Comparison of ENCODE assay signal across 8 cellular contexts in the genomic region with DNA sequence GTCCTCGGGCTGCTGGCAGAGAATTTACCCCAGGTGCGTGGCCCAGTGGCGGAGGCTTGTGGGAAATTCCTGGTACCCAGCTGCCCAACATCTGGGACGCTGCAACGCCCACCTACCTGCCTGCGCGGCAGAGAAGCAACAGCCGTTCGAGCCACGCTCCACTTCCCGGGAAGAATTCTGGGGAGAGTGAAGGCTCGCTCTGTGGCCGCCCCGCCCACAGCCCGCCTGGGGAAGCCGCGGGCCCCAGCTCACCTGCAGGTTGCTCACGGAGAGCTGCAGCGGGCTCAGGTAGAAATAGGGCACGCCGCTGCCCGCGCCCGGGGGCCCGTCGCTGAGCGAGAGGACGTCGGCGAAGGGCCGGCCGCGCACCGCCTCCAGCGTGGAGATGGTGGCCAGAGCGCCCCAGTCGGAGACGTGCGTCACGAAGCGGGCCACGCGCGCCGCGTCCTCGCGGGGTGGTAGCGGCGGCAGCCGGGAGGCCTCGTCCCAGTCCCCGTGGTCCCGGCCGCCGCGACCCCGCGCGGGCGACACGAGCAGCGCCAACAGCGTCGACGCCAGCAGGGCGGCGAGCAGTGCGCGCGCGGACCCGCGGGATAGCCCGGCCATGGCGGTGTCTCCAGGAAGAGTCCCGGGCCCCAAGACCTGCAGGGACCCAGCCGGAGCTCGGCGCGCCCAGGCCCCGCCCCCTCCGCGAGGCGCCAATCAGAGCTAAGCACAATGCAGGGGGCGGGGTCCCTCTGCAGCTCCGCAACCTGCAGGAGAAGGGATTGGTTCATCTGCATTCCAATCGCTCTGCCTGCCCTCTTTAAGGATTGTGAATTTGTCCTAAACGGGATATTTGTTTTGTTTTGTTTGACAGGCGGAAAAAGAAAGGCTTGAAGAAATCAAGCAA. TPM values are rescaled to one million over a fixed set of nuclear protein-coding genes. Genes with fewer than 3 reads are reported as not detected.
DNase-seq lines count a peak whose midpoint lies in the region; ATAC-seq, FAIRE-seq and TF ChIP-seq lines count a peak whose summit lies in the region.

A gene (minus strand): TSS at position 627 of the 892 bp plus-strand sequence.

- 0 to 1% (median 1%) methylated on average over 62 to 90 of the region's 90 CpGs for WGBS in adipose tissue, 3 donors

- H3K27ac ChIP-seq in adipose tissue (ENCODE audit: low read depth, low read length): no peak within 1 kb of the TSS

- no peak for TF ChIP-seq CTCF in type B pancreatic cell (conservative IDR thresholded peaks at IDR 0.05)

- H3K36me3 Mint-ChIP-seq in T-cell: no peaks in the 10 kb centered on the region
- no peaks in the 10 kb centered on the region for H3K36me3 Mint-ChIP-seq in type B pancreatic cell

- peaks cover 40 to 44% (median 44%) of the 10 kb centered on the region in 3 donors for H3K4me1 Mint-ChIP-seq in T-cell
- peaks cover 25% of the 10 kb centered on the region for H3K4me1 Mint-ChIP-seq in type B pancreatic cell (ENCODE audit: unreplicated experiment)

- H3K9me3 Mint-ChIP-seq in T-cell (no peaks in the 10 kb centered on the region), type B pancreatic cell (no peaks in the 10 kb centered on the region)

- H3K4me3 Mint-ChIP-seq in T-cell (peak within 1 kb of the TSS; percentile 86 to 90 (median 86)), type B pancreatic cell (peak within 1 kb of the TSS; percentile 89)

- no peaks in the 10 kb centered on the region for H3K27me3 Mint-ChIP-seq in T-cell
- H3K27me3 Mint-ChIP-seq in type B pancreatic cell: no peaks in the 10 kb centered on the region

- peak; percentile 96 for FAIRE-seq in GM12891 (lab: Jason Lieb, UNC)

- CTCF ChIA-PET in T-cell (lab: Charles Lee): interaction anchor here (0.6 to 2.6 kb wide), 21 partner anchors 9 to 643 kb away, joined by 3 to 18 read pairs (median 4); a partner anchor contains a TSS

- ATAC-seq in HG02840 (IDR thresholded peaks at IDR 0.05; ENCODE audit: low FRiP score, unreplicated experiment): peak; percentile 97
- peak; percentile 98 to 99 (median 98) for ATAC-seq in T-cell (replicated peaks in 1 of 4)

- POLR2A ChIA-PET in T-cell (lab: Charles Lee): interaction anchor here (0.6 to 1.9 kb wide), 13 partner anchors 9 to 1756 kb away, joined by 3 to 11 read pairs (median 3); no protein-coding TSS in a partner anchor

- H3K27ac Mint-ChIP-seq in T-cell: peak within 1 kb of the TSS; percentile 75 to 86
- H3K27ac Mint-ChIP-seq in type B pancreatic cell: peak within 1 kb of the TSS; percentile 82

- intact Hi-C loops in cardiac septum (cut with DNase I): no loop called here

- DNase-seq in GM12891 (ENCODE audit: insufficient read length, low spot score): peak; percentile 91
- DNase-seq in NCI-H1436 treated with DMSO at 0.1 percent for 48 hours (lab: John Stamatoyannopoulos, UW): peak; percentile 69
- DNase-seq in T-cell: peak; percentile 74 to 91 (median 84)
- peak; percentile 97 for DNase-seq in cardiac septum (ENCODE audit: low spot score)
- DNase-seq in pons (ENCODE audit: low spot score): peak; percentile 92
- peak; percentile 95 for DNase-seq in type B pancreatic cell (ENCODE audit: extremely low spot score, unreplicated experiment)

- peak; percentile 63; the same call in 1 of the 2 replicates for TF ChIP-seq POLR2A in GM12891 (IDR thresholded peaks at IDR 0.05; ENCODE audit: low read depth, low read length)

TF ChIP-seq in GM12891, 5 proteins besides CTCF, POLR2A, EP300 and RAD21:
- TF ChIP-seq POU2F2 (IDR thresholded peaks at IDR 0.05; ENCODE audit: low read depth, low read length): no peak
- TF ChIP-seq POLR2AphosphoS5 (IDR thresholded peaks at IDR 0.05; ENCODE audit: low read depth, low read length): peak; percentile 43; the same call in 1 of the 2 replicates
- peak; percentile 65 for TF ChIP-seq TAF1 (IDR thresholded peaks at IDR 0.05; ENCODE audit: low read depth, low read length)
- no peak for TF ChIP-seq PAX5 (IDR thresholded peaks at IDR 0.05; ENCODE audit: insufficient read depth, low read length, severe bottlenecking)
- no peak for TF ChIP-seq SPI1 (IDR thresholded peaks at IDR 0.05; ENCODE audit: low read depth, low read length)

RNA-seq across cellular contexts. Expression of the gene that starts here (rescaled TPM):
- 5.7 TPM for polyA plus RNA-seq in GM12891 (2012; ENCODE audit: low read depth, missing spikeins)
- total RNA-seq in T-cell: 10 to 100 TPM in 3 of 5 donors, 1 to 10 TPM in 2; 9.1 to 13.0 (median 10.9) TPM
- 100 to 1,000 TPM in 1 of 3 donors, 10 to 100 TPM in 2; 41.7 to 113 (median 92.7) TPM for polyA plus RNA-seq in adipose tissue
- 60.1 TPM for total RNA-seq in cardiac septum
- 39.5 and 54.9 TPM in 2 replicates for total RNA-seq in type B pancreatic cell (ENCODE audit: low replicate concordance)
